Comparison of ENCODE assay signal across 1 cellular context in the genomic region with DNA sequence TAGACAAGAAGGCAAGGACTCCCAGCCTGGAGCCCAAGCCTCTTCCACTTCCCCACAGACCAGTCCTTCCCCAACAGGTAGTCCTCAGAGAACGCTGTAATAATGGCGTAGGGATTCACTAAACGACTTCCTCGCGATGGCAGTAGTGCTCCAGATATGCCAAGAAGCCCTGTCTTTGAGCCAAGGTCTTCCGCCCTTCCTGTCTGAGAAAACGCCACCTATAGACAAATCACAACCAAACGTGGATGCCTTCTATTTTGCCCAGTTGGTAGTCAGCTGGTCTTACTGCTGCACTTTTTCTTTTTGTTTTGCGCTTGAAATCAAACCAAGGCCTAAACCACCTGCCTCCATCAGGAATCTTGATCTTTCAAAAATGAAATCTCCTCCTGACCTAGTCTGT.
TF ChIP-seq lines count a peak whose summit lies in the region.

No MANE protein-coding gene starts in this region.

TF ChIP-seq in SK-N-SH, 30 proteins besides CTCF, POLR2A, EP300 and RAD21 (continued from another document):
- TF ChIP-seq, protein P1, sequence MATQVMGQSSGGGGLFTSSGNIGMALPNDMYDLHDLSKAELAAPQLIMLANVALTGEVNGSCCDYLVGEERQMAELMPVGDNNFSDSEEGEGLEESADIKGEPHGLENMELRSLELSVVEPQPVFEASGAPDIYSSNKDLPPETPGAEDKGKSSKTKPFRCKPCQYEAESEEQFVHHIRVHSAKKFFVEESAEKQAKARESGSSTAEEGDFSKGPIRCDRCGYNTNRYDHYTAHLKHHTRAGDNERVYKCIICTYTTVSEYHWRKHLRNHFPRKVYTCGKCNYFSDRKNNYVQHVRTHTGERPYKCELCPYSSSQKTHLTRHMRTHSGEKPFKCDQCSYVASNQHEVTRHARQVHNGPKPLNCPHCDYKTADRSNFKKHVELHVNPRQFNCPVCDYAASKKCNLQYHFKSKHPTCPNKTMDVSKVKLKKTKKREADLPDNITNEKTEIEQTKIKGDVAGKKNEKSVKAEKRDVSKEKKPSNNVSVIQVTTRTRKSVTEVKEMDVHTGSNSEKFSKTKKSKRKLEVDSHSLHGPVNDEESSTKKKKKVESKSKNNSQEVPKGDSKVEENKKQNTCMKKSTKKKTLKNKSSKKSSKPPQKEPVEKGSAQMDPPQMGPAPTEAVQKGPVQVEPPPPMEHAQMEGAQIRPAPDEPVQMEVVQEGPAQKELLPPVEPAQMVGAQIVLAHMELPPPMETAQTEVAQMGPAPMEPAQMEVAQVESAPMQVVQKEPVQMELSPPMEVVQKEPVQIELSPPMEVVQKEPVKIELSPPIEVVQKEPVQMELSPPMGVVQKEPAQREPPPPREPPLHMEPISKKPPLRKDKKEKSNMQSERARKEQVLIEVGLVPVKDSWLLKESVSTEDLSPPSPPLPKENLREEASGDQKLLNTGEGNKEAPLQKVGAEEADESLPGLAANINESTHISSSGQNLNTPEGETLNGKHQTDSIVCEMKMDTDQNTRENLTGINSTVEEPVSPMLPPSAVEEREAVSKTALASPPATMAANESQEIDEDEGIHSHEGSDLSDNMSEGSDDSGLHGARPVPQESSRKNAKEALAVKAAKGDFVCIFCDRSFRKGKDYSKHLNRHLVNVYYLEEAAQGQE (IDR thresholded peaks at IDR 0.05; ENCODE audit: low read depth, low read length): no peak
- TF ChIP-seq, protein P2, sequence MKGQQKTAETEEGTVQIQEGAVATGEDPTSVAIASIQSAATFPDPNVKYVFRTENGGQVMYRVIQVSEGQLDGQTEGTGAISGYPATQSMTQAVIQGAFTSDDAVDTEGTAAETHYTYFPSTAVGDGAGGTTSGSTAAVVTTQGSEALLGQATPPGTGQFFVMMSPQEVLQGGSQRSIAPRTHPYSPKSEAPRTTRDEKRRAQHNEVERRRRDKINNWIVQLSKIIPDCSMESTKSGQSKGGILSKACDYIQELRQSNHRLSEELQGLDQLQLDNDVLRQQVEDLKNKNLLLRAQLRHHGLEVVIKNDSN (IDR thresholded peaks at IDR 0.05; ENCODE audit: borderline replicate concordance, low read depth): no peak
- TF ChIP-seq, protein P3, sequence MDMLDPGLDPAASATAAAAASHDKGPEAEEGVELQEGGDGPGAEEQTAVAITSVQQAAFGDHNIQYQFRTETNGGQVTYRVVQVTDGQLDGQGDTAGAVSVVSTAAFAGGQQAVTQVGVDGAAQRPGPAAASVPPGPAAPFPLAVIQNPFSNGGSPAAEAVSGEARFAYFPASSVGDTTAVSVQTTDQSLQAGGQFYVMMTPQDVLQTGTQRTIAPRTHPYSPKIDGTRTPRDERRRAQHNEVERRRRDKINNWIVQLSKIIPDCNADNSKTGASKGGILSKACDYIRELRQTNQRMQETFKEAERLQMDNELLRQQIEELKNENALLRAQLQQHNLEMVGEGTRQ (IDR thresholded peaks at IDR 0.05; ENCODE audit: borderline replicate concordance, low read depth, low read length): no peak
- no peak for TF ChIP-seq CHD2 (IDR thresholded peaks at IDR 0.05; ENCODE audit: low read length, partially characterized antibody)
- TF ChIP-seq, protein P4, sequence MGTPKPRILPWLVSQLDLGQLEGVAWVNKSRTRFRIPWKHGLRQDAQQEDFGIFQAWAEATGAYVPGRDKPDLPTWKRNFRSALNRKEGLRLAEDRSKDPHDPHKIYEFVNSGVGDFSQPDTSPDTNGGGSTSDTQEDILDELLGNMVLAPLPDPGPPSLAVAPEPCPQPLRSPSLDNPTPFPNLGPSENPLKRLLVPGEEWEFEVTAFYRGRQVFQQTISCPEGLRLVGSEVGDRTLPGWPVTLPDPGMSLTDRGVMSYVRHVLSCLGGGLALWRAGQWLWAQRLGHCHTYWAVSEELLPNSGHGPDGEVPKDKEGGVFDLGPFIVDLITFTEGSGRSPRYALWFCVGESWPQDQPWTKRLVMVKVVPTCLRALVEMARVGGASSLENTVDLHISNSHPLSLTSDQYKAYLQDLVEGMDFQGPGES (IDR thresholded peaks at IDR 0.05; ENCODE audit: low read depth, low read length): no peak
- no peak for TF ChIP-seq RXRA (IDR thresholded peaks at IDR 0.05; ENCODE audit: borderline replicate concordance, low read depth)
- TF ChIP-seq, protein P5, sequence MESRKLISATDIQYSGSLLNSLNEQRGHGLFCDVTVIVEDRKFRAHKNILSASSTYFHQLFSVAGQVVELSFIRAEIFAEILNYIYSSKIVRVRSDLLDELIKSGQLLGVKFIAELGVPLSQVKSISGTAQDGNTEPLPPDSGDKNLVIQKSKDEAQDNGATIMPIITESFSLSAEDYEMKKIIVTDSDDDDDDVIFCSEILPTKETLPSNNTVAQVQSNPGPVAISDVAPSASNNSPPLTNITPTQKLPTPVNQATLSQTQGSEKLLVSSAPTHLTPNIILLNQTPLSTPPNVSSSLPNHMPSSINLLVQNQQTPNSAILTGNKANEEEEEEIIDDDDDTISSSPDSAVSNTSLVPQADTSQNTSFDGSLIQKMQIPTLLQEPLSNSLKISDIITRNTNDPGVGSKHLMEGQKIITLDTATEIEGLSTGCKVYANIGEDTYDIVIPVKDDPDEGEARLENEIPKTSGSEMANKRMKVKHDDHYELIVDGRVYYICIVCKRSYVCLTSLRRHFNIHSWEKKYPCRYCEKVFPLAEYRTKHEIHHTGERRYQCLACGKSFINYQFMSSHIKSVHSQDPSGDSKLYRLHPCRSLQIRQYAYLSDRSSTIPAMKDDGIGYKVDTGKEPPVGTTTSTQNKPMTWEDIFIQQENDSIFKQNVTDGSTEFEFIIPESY (IDR thresholded peaks at IDR 0.05; ENCODE audit: borderline replicate concordance, low read depth): peak; percentile 82; the same call in 1 of the 2 replicates
- no peak for TF ChIP-seq FOSL2 (IDR thresholded peaks at IDR 0.05; ENCODE audit: borderline replicate concordance, low read depth)
- no peak; the same call in 1 of the 2 replicates for TF ChIP-seq TCF12 (IDR thresholded peaks at IDR 0.05)
- TF ChIP-seq RFX5 (IDR thresholded peaks at IDR 0.05; ENCODE audit: low read length): no peak
TF ChIP-seq in SK-N-SH: peak in this region for 6.
